13 cellular contexts compared by ENCODE assay signal in genomic region chr10:46553238-46554049, GRCh38. TPM values are rescaled to one million over a fixed set of nuclear protein-coding genes. Genes with fewer than 3 reads are reported as not detected.
DNase-seq lines count a peak whose midpoint lies in the region; ATAC-seq and TF ChIP-seq lines count a peak whose summit lies in the region.
"Had no signal": no experiment of that assay in that cellular context is flagged by ENCODE, and none has a peak within 500 bp of the region (broad histone marks: within the 10 kb centered on the region; RNA-seq: fewer than 3 reads in every experiment).

No MANE protein-coding gene starts in this region.

- TF ChIP-seq CTCF in body of pancreas (IDR thresholded peaks at IDR 0.05) (no peak), lung (IDR thresholded peaks at IDR 0.05; ENCODE audit: control extremely low read depth, extremely low read depth) (no peak), tibial nerve (IDR thresholded peaks at IDR 0.05) (no peak)

- TF ChIP-seq EP300 in tibial nerve (IDR thresholded peaks at IDR 0.05): no peak

- intact Hi-C loops in body of pancreas (cut with DNase I): no loop called here

- H3K9me3 ChIP-seq in body of pancreas (no peaks in the 10 kb centered on the region), lung (ENCODE audit: control insufficient read depth in 2 of 2, insufficient read depth in 1 of 2, low read length in 1 of 2) (peaks cover 0 to 3% of the 10 kb centered on the region in 2 donors), tibial nerve (no peaks in the 10 kb centered on the region), HAP-1 (no peaks in the 10 kb centered on the region)
- H3K9me3 ChIP-seq: thoracic aorta had no signal

- ATAC-seq in body of pancreas (no peak), lung (ENCODE audit: insufficient read depth, low FRiP score) (no peak)
- ATAC-seq: T-cell had no signal

- peaks cover 13% of the 10 kb centered on the region for H3K4me1 ChIP-seq in body of pancreas
- peaks cover 0 to 14% of the 10 kb centered on the region in 2 donors for H3K4me1 ChIP-seq in lung (ENCODE audit: control insufficient read depth in 2 of 2, insufficient read depth in 2 of 2, low read length in 2 of 2)
- peaks cover 0 to 16% (median 8%) of the 10 kb centered on the region in 4 donors for H3K4me1 ChIP-seq in tibial nerve
- no peaks in the 10 kb centered on the region for H3K4me1 ChIP-seq in HAP-1

- in situ Hi-C loops in HAP-1 (cut with MboI; ENCODE audit: low sequenced_read_pairs): no loop called here

- peak; percentile 28 for DNase-seq in activated T-cell treated with anti-CD3 and anti-CD28 coated beads, Interleukin-2, amount 50 U/mL, for 24 hours
- DNase-seq in activated T-cell treated with anti-CD3 and anti-CD28 coated beads for 4 hours: no peak
- peak; percentile 1 to 14 (median 8) for DNase-seq in body of pancreas
- peak; percentile 29 for DNase-seq in lung (ENCODE audit: low spot score)
- peak; percentile 3 to 11 for DNase-seq in tibial nerve (ENCODE audit: low spot score in 2 of 2)
- no peak for DNase-seq in NCI-H2029 (lab: John Stamatoyannopoulos, UW)
- DNase-seq in HAP-1 (ENCODE audit: low spot score in 2 of 2): no peak
- DNase-seq in CD1c-positive myeloid dendritic cell (ENCODE audit: extremely low spot score): no peak
- DNase-seq: NCI-H2227 treated with DMSO at 0.1 percent for 48 hours had no signal

- H3K9me3 Mint-ChIP-seq in activated T-cell treated with anti-CD3 and anti-CD28 coated beads, Interleukin-2, amount 50 U/mL, for 24 hours: no peaks in the 10 kb centered on the region
- H3K9me3 Mint-ChIP-seq: dendritic cell treated with granulocyte-macrophage colony-stimulating factor and Interleukin-4, amounts not matched to agents 40 ng/mL and 50 ng/mL, for 4 days; T-cell had no signal

- H3K36me3 Mint-ChIP-seq in activated T-cell treated with anti-CD3 and anti-CD28 coated beads, Interleukin-2, amount 50 U/mL, for 24 hours (ENCODE audit: low read depth): no peaks in the 10 kb centered on the region
- H3K36me3 Mint-ChIP-seq: T-cell had no signal

- H3K4me1 Mint-ChIP-seq in activated T-cell treated with anti-CD3 and anti-CD28 coated beads, Interleukin-2, amount 50 U/mL, for 24 hours (ENCODE audit: low read depth): peaks cover 4% of the 10 kb centered on the region

- H3K27ac ChIP-seq in body of pancreas (no peak overlapping the region), lung (ENCODE audit: low read depth in 1 of 2, low read length in 1 of 2) (no peak overlapping the region), tibial nerve (no peak overlapping the region)
- H3K27ac ChIP-seq: thoracic aorta had no signal

- TF ChIP-seq POLR2A in body of pancreas (IDR thresholded peaks at IDR 0.05) (peak in 1 of 3 donors; percentile 10), tibial nerve (IDR thresholded peaks at IDR 0.05) (peak in 1 of 2 donors; percentile 12)

- 72 to 76% methylated on average over 2 of the region's 2 CpGs for WGBS in body of pancreas, 2 donors
- WGBS in lung, 2 donors: 78 to 89% methylated on average over 2 of the region's 2 CpGs
- 75 to 79% methylated on average over 2 of the region's 2 CpGs for WGBS in tibial nerve, 2 donors

- H3K4me3 Mint-ChIP-seq in activated T-cell treated with anti-CD3 and anti-CD28 coated beads, Interleukin-2, amount 50 U/mL, for 24 hours: no peak overlapping the region
- H3K4me3 Mint-ChIP-seq: dendritic cell treated with granulocyte-macrophage colony-stimulating factor and Interleukin-4, amounts not matched to agents 40 ng/mL and 50 ng/mL, for 4 days; T-cell had no signal

- H3K27me3 ChIP-seq in body of pancreas (no peaks in the 10 kb centered on the region), lung (ENCODE audit: control insufficient read depth, insufficient read depth) (no peaks in the 10 kb centered on the region), tibial nerve (peaks cover 0 to 54% of the 10 kb centered on the region in 2 donors), HAP-1 (ENCODE audit: low read depth) (no peaks in the 10 kb centered on the region)

- H3K4me3 ChIP-seq in body of pancreas: no peak overlapping the region
- no peak overlapping the region for H3K4me3 ChIP-seq in lung
- no peak overlapping the region for H3K4me3 ChIP-seq in tibial nerve
- no peak overlapping the region for H3K4me3 ChIP-seq in HAP-1
- H3K4me3 ChIP-seq: thoracic aorta had no signal

- H3K27ac Mint-ChIP-seq in activated T-cell treated with anti-CD3 and anti-CD28 coated beads, Interleukin-2, amount 50 U/mL, for 24 hours: no peak overlapping the region
- H3K27ac Mint-ChIP-seq: dendritic cell treated with granulocyte-macrophage colony-stimulating factor and Interleukin-4, amounts not matched to agents 40 ng/mL and 50 ng/mL, for 4 days; T-cell had no signal

- no peaks in the 10 kb centered on the region for H3K27me3 Mint-ChIP-seq in activated T-cell treated with anti-CD3 and anti-CD28 coated beads, Interleukin-2, amount 50 U/mL, for 24 hours

- no peaks in the 10 kb centered on the region for H3K36me3 ChIP-seq in body of pancreas (replicated peaks in 1 of 2; ENCODE audit: insufficient read depth in 1 of 2, low read depth in 2 of 2)
- peaks cover 0 to 4% of the 10 kb centered on the region in 2 donors for H3K36me3 ChIP-seq in lung (ENCODE audit: control insufficient read depth in 2 of 2, insufficient read depth in 2 of 2, low read length in 2 of 2)
- H3K36me3 ChIP-seq in tibial nerve: no peaks in the 10 kb centered on the region
- H3K36me3 ChIP-seq in HAP-1 (replicated peaks): no peaks in the 10 kb centered on the region
- H3K36me3 ChIP-seq: thoracic aorta had no signal

RNA-seq across cellular contexts. Expression of gene GPRIN2, which starts 3.0 kb away (rescaled TPM):
- total RNA-seq in body of pancreas: 10 to 100 TPM; 15.8 to 16.3 TPM
- total RNA-seq in lung: 10 to 100 TPM; 23.2 to 36.5 TPM
- polyA plus RNA-seq in lung: 10 to 100 TPM; 17.7 to 35.0 TPM
- 1 to 10 TPM in 3 of 4 donors, under 1 TPM in 1; 0.98 to 2.8 (median 2.3) TPM for total RNA-seq in tibial nerve
- total RNA-seq: OCI-LY7, T-cell had no signal

RNA-seq across cellular contexts. Expression of gene SYT15, which starts 25.5 kb away (rescaled TPM):
- 1 to 10 TPM; 3.4 to 6.3 TPM for total RNA-seq in body of pancreas
- total RNA-seq in lung: 10 to 100 TPM; 24.8 to 53.5 TPM
- polyA plus RNA-seq in lung: 10 to 100 TPM in 1 of 2 donors, 1 to 10 TPM in 1; 3.8 to 18.4 TPM
- total RNA-seq in tibial nerve: 10 to 100 TPM in 1 of 4 donors, 1 to 10 TPM in 3; 4.2 to 11.0 (median 6.9) TPM

Comparison
In these comparisons a context has a peak if more than half of its experiments do, and no peak if none do; other contexts are left out.
1. DNase-seq: peak in activated T-cell treated with anti-CD3 and anti-CD28 coated beads, Interleukin-2, amount 50 U/mL, for 24 hours (single experiment), body of pancreas (4 of 4), lung (single experiment) and tibial nerve (2 of 2); none in activated T-cell treated with anti-CD3 and anti-CD28 coated beads for 4 hours (single experiment), NCI-H2029 (single experiment), HAP-1 (0 of 2) and CD1c-positive myeloid dendritic cell (single experiment).
2. RNA of gene GPRIN2, which starts 3.0 kb away (total RNA-seq): 23.2 to 36.5 TPM in lung and 15.8 to 16.3 TPM in body of pancreas; 0.98 to 2.8 TPM in tibial nerve; every median in the first group is over 4 times any median in the second.